In genomic region chr5:63603996-63604395, GRCh38 we compare ENCODE assay signal across 16 cellular contexts.
A peak's percentile ranks its signal among the peaks of the same experiment; 100 is the strongest.
DNase-seq lines count a peak whose midpoint lies in the region; ATAC-seq, FAIRE-seq and TF ChIP-seq lines count a peak whose summit lies in the region.
"Had no signal": no experiment of that assay in that cellular context is flagged by ENCODE, and none has a peak within 500 bp of the region (broad histone marks: within the 10 kb centered on the region; RNA-seq: fewer than 3 reads in every experiment).

No MANE protein-coding gene starts in this region.

- H3K4me2 ChIP-seq in H1 (ENCODE audit: insufficient read depth in 1 of 2, low read depth in 2 of 2, low read length in 2 of 2) = no peak overlapping the region
- H3K4me2 ChIP-seq in mesendoderm (ENCODE audit: low read length) = no peak overlapping the region

- no peak overlapping the region for H3K27ac Mint-ChIP-seq in WTC11
- H3K27ac Mint-ChIP-seq: CD4-positive, alpha-beta memory T cell; HFFc6 had no signal

- no peaks in the 10 kb centered on the region for H3K79me2 ChIP-seq in H1 (ENCODE audit: control insufficient read depth in 1 of 2, insufficient read depth in 2 of 2, low read length in 2 of 2)
- no peaks in the 10 kb centered on the region for H3K79me2 ChIP-seq in mesendoderm (ENCODE audit: control insufficient read depth, insufficient read depth, low read length)

- TF ChIP-seq POLR2A in H1 (IDR thresholded peaks at IDR 0.05; ENCODE audit: control extremely low read depth in 1 of 2, low read depth in 2 of 2, low read length in 2 of 2) = no peak

- H3K27me3 ChIP-seq in H1 (replicated peaks in 1 of 4; ENCODE audit: control insufficient read depth in 3 of 4, extremely low read depth in 1 of 4, insufficient read depth in 3 of 4, low read length in 3 of 4) (peaks cover 0 to 1% (median 0%) of the 10 kb centered on the region in 4 experiments; a peak in 1 of 7 replicates), mesendoderm (ENCODE audit: insufficient read depth, low read length, poor library complexity) (no peaks in the 10 kb centered on the region)

- H2BK20ac ChIP-seq in H1 (ENCODE audit: low read length) = no peak overlapping the region

- H3K4me1 ChIP-seq in H1 (replicated peaks in 1 of 4; ENCODE audit: control insufficient read depth in 3 of 4, insufficient read depth in 4 of 4, low read length in 3 of 4) = no peaks in the 10 kb centered on the region
- no peaks in the 10 kb centered on the region for H3K4me1 ChIP-seq in mesendoderm (ENCODE audit: control insufficient read depth, low read depth, low read length)
- H3K4me1 ChIP-seq: HAP-1 had no signal

- H2AK5ac ChIP-seq in H1 (ENCODE audit: low read depth, low read length) (no peak overlapping the region), mesendoderm (ENCODE audit: low read length) (no peak overlapping the region)

- H4K8ac ChIP-seq in H1 (ENCODE audit: extremely low read depth, insufficient read depth, low read length) (no peak overlapping the region), mesendoderm (ENCODE audit: low read depth, low read length) (no peak overlapping the region)

- H3K4me1 Mint-ChIP-seq in WTC11 = peaks cover 4% of the 10 kb centered on the region; the same call in 1 of the 2 replicates
- H3K4me1 Mint-ChIP-seq: CD4-positive, alpha-beta memory T cell had no signal

- H3K56ac ChIP-seq in H1 (replicated peaks; ENCODE audit: insufficient read length, low read depth, low read length) (no peak overlapping the region), mesendoderm (ENCODE audit: low read length) (no peak overlapping the region)

- H4K20me1 ChIP-seq in H1 (replicated peaks in 1 of 2; ENCODE audit: control insufficient read depth in 1 of 2, insufficient read depth in 2 of 2, low read length in 2 of 2) = no peaks in the 10 kb centered on the region

- H3K23ac ChIP-seq in H1 (ENCODE audit: insufficient read length) (no peak overlapping the region), mesendoderm (ENCODE audit: low read length) (no peak overlapping the region)

- H3K4me3 ChIP-seq in H1 (ENCODE audit: extremely low read depth in 1 of 4, insufficient read depth in 2 of 4, low read depth in 3 of 4, low read length in 4 of 4) (no peak overlapping the region), mesendoderm (ENCODE audit: low read length) (no peak overlapping the region)
- H3K4me3 ChIP-seq: HAP-1 had no signal

- no peak overlapping the region for H4K5ac ChIP-seq in H1 (ENCODE audit: insufficient read length, low read depth, low read length)
- no peak overlapping the region for H4K5ac ChIP-seq in mesendoderm (ENCODE audit: low read length)

- H2BK15ac ChIP-seq in H1 (ENCODE audit: low read length) = peak overlapping the region; percentile 12; the same call in 1 of the 2 replicates
- H2BK15ac ChIP-seq in mesendoderm (replicated peaks; ENCODE audit: low read depth) = no peak overlapping the region

- H3K36me3 ChIP-seq in H1 (ENCODE audit: control insufficient read depth in 2 of 4, insufficient read depth in 4 of 4, low read length in 3 of 4) (no peaks in the 10 kb centered on the region), mesendoderm (ENCODE audit: control insufficient read depth, insufficient read depth, low read length) (no peaks in the 10 kb centered on the region)
- H3K36me3 ChIP-seq: HAP-1 had no signal

- DNase-seq in WTC11 (ENCODE audit: low spot score) = no peak
- DNase-seq in H1 (ENCODE audit: low read depth in 1 of 2, low spot score in 2 of 2) = no peak
- peak; percentile 22 for DNase-seq in mesendoderm
- no peak for DNase-seq in anterior cingulate cortex (lab: John Stamatoyannopoulos, UW)
- no peak for DNase-seq in glomerular visceral epithelial cell (ENCODE audit: extremely low spot score)
- DNase-seq: C1 segment of cervical spinal cord; Calu3; CD4-positive, alpha-beta memory T cell; COR-L47; DMS53; DMS79 treated with DMSO at 0.1 percent for 48 hours; GF-D8; HFFc6 had no signal

- H3K4ac ChIP-seq in H1 (replicated peaks; ENCODE audit: insufficient read length, low read depth, low read length) (no peak overlapping the region), mesendoderm (ENCODE audit: low read depth, low read length) (no peak overlapping the region)

- H3K9me3 ChIP-seq in H1 (ENCODE audit: insufficient read depth in 2 of 2, low read depth in 1 of 2, low read length in 1 of 2) = no peaks in the 10 kb centered on the region
- H3K9me3 ChIP-seq: HAP-1 had no signal

- H3K4me3 Mint-ChIP-seq in WTC11 = no peak overlapping the region
- H3K4me3 Mint-ChIP-seq: CD4-positive, alpha-beta memory T cell; HFFc6 had no signal

- TF ChIP-seq CTCF in WTC11 (IDR thresholded peaks at IDR 0.05) = no peak
- TF ChIP-seq CTCF in H1 (IDR thresholded peaks at IDR 0.05; ENCODE audit: control extremely low read depth in 1 of 3, insufficient read depth in 1 of 3, low read depth in 1 of 3, low read length in 3 of 3) = peak in 1 of 3 experiments; percentile 9; a peak in 1 of 4 replicates

- WGBS in H1 (ENCODE audit: extremely low coverage in 1 of 2, insufficient coverage in 1 of 2, insufficient read length in 1 of 2, insufficient replicate concordance in 2 of 2, low coverage in 1 of 2, low lambda C conversion rate in 2 of 2, missing lambda C conversion rate in 1 of 2), 2 experiments = 82% methylated on average over 3 of the region's 3 CpGs; no CpG with 5 or more reads in 1 of the 2 experiments
- no CpG with 5 or more reads among the region's 3 CpGs for WGBS in mesendoderm (ENCODE audit: extremely low coverage, insufficient coverage, low lambda C conversion rate)

- TF ChIP-seq EP300 in H1 (IDR thresholded peaks at IDR 0.05; ENCODE audit: borderline replicate concordance in 1 of 2, low read depth in 2 of 2, low read length in 2 of 2) = no peak

- H3K9me3 Mint-ChIP-seq in WTC11 = peaks cover 16% of the 10 kb centered on the region

- ATAC-seq in WTC11 = peak; percentile 84
- ATAC-seq in GM18870 (IDR thresholded peaks at IDR 0.05; ENCODE audit: unreplicated experiment) = no peak
- no peak for ATAC-seq in GM21576 (IDR thresholded peaks at IDR 0.05; ENCODE audit: unreplicated experiment)

- H3K79me1 ChIP-seq in H1 (ENCODE audit: low read depth, low read length) (no peaks in the 10 kb centered on the region), mesendoderm (ENCODE audit: low read length) (no peaks in the 10 kb centered on the region)

- H3K18ac ChIP-seq in H1 (ENCODE audit: extremely low read depth, low read length) (no peak overlapping the region), mesendoderm (ENCODE audit: low read length) (no peak overlapping the region)

- POLR2A ChIA-PET in WTC11 (lab: Charles Lee) = no interaction called here
- POLR2A ChIA-PET in H1 (lab: Charles Lee; ENCODE audit: partially characterized antibody) = no interaction called here

- H3K9ac ChIP-seq in H1 (replicated peaks in 1 of 4; ENCODE audit: extremely low read depth in 1 of 4, low read depth in 3 of 4, low read length in 3 of 4) (no peak overlapping the region), mesendoderm (ENCODE audit: low read length) (no peak overlapping the region)

- no peak overlapping the region for H3K27ac ChIP-seq in H1 (ENCODE audit: low read depth, low read length)
- H3K27ac ChIP-seq in mesendoderm (ENCODE audit: low read depth, low read length) = no peak overlapping the region

- peak in 1 of 2 experiments; percentile 17; a peak in 1 of 4 replicates for TF ChIP-seq RAD21 in H1 (IDR thresholded peaks at IDR 0.05 in 1 of 2, conservative IDR thresholded peaks at IDR 0.05 in 1 of 2; ENCODE audit: low read depth in 2 of 2, low read length in 2 of 2)

- H3K27me3 Mint-ChIP-seq in WTC11 (ENCODE audit: low read depth) = no peaks in the 10 kb centered on the region
- H3K27me3 Mint-ChIP-seq: CD4-positive, alpha-beta memory T cell had no signal

- no peaks in the 10 kb centered on the region for H3K36me3 Mint-ChIP-seq in WTC11
- H3K36me3 Mint-ChIP-seq: CD4-positive, alpha-beta memory T cell had no signal

- H2AFZ ChIP-seq in H1 (ENCODE audit: low read length) = no peak overlapping the region

- no peak overlapping the region for H2BK5ac ChIP-seq in H1 (ENCODE audit: low read depth, low read length)
- H2BK5ac ChIP-seq in mesendoderm (ENCODE audit: low read length) = no peak overlapping the region

- H2BK12ac ChIP-seq in H1 (ENCODE audit: low read depth, low read length) = no peak overlapping the region

- no peak for FAIRE-seq in H1 (lab: Jason Lieb, UNC)

- H2BK120ac ChIP-seq in H1 (replicated peaks; ENCODE audit: low read depth, low read length) = no peak overlapping the region
- no peak overlapping the region for H2BK120ac ChIP-seq in mesendoderm (ENCODE audit: low read depth, low read length)

- H4K91ac ChIP-seq in H1 (replicated peaks; ENCODE audit: insufficient read length, low read length) = no peak overlapping the region

- no peak overlapping the region for H3K14ac ChIP-seq in H1 (ENCODE audit: insufficient read length)

- CTCF ChIA-PET in WTC11 (lab: Charles Lee) (no interaction called here), H1 (lab: Charles Lee; ENCODE audit: partially characterized antibody) (interaction anchor here (0.6 to 1.3 kb wide), 2 partner anchors 21 to 69 kb away, joined by 3 read pairs; no protein-coding TSS in a partner anchor)

- no peaks in the 10 kb centered on the region for H3K23me2 ChIP-seq in H1 (ENCODE audit: low read depth, low read length)

TF ChIP-seq in WTC11, 78 proteins besides CTCF, POLR2A, EP300 and RAD21 (continues in another document):
- TF ChIP-seq E2F5 (CRISPR knock-in tag; IDR thresholded peaks at IDR 0.05) = no peak

TF ChIP-seq in H1, 55 proteins besides CTCF, POLR2A, EP300 and RAD21:
- TF ChIP-seq TCF12 (IDR thresholded peaks at IDR 0.05; ENCODE audit: low read depth, low read length) = no peak
- TF ChIP-seq SIX5 (IDR thresholded peaks at IDR 0.05; ENCODE audit: low read depth, low read length) = no peak
- no peak for TF ChIP-seq CEBPB (IDR thresholded peaks at IDR 0.05; ENCODE audit: low read depth, low read length)
- TF ChIP-seq NRF1 (IDR thresholded peaks at IDR 0.05; ENCODE audit: low read depth, low read length) = no peak
